In the genomic region with DNA sequence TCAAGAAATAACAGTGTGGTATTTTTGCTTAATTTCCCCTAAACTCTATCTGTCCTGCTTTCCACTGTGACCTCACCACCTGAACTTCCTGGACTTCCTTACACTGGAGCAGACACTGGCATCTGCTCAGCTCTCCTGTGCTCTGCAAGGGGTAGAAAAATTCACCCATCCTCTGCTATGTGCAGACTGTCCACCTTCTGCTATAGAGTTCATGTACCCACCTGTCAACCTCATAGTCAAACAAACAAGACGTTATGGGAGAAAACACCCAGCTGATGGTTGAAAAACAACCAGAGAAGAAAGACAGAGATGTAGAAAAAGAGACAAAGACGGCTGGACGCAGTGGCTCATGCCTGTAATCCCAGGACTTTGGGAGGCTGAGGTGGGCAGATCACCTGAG, we compare ENCODE assay signal across 24 cellular contexts. TPM values are rescaled to one million over a fixed set of nuclear protein-coding genes. Genes with fewer than 3 reads are reported as not detected.
DNase-seq lines count a peak whose midpoint lies in the region; ATAC-seq and TF ChIP-seq lines count a peak whose summit lies in the region.
"Had no signal": no experiment of that assay in that cellular context is flagged by ENCODE, and none has a peak within 500 bp of the region (broad histone marks: within the 10 kb centered on the region; RNA-seq: fewer than 3 reads in every experiment).

No MANE protein-coding gene starts in this region.

- no peaks in the 10 kb centered on the region for H3K9me3 Mint-ChIP-seq in CD4-positive, CD25-positive, alpha-beta regulatory T cell
- peaks cover 0 to 2% (median 0%) of the 10 kb centered on the region in 3 donors for H3K9me3 Mint-ChIP-seq in IgD-negative memory B cell
- H3K9me3 Mint-ChIP-seq in activated B cell treated with CpG ODN at 0.5 μM for 24 hours = no peaks in the 10 kb centered on the region
- no peaks in the 10 kb centered on the region for H3K9me3 Mint-ChIP-seq in natural killer cell treated with Interleukin-12 subunit alpha and Interleukin-12 subunit beta and Interleukin-15 and Interleukin-18, amount 100 ng/mL, for 72 hours
- H3K9me3 Mint-ChIP-seq in mesothelial cell of epicardium = no peaks in the 10 kb centered on the region
- H3K9me3 Mint-ChIP-seq: activated CD8-positive, alpha-beta T cell treated with anti-CD3 and anti-CD28 coated beads for 36 hours; activated T-helper 2 cell treated with anti-CD3 and anti-CD28 coated beads, Interferon-gamma antibody, Interleukin-2, Interleukin-4, amounts not matched to agents 10 μg/mL and 5 μg/mL and 100 μg/mL, durations not matched to agents 14 hours and 24 hours and 36 hours; CD4-positive, alpha-beta T cell; T-helper 1 cell treated with Interleukin-12 subunit alpha and Interleukin-12 subunit beta and Interleukin-4 antibody, amounts not matched to agents 30 μg/mL and 1 μg/mL, for 36 hours had no signal

- H3K4me3 Mint-ChIP-seq in CD4-positive, CD25-positive, alpha-beta regulatory T cell = no peak overlapping the region
- H3K4me3 Mint-ChIP-seq in IgD-negative memory B cell (peak overlapping the region in 2 of 4 donors; percentile 49 to 50), activated B cell treated with CpG ODN at 0.5 μM for 24 hours (peak overlapping the region; percentile 36), mesothelial cell of epicardium (no peak overlapping the region)
- H3K4me3 Mint-ChIP-seq in natural killer cell treated with Interleukin-12 subunit alpha and Interleukin-12 subunit beta and Interleukin-15 and Interleukin-18, amount 100 ng/mL, for 72 hours = no peak overlapping the region
- H3K4me3 Mint-ChIP-seq: activated CD8-positive, alpha-beta T cell treated with anti-CD3 and anti-CD28 coated beads for 36 hours; CD4-positive, alpha-beta T cell; GM23338; T-helper 1 cell treated with Interleukin-12 subunit alpha and Interleukin-12 subunit beta and Interleukin-4 antibody, amounts not matched to agents 30 μg/mL and 1 μg/mL, for 36 hours had no signal

- CTCF ChIA-PET in activated B cell treated with CpG ODN at 0.5 μM for 24 hours (lab: Charles Lee) = interaction anchor here (1.1 to 7.7 kb wide), 6 partner anchors 12 to 39 kb away, joined by 3 to 82 read pairs (median 4); partner anchors contain the start of gene LAIR1

- no peak for TF ChIP-seq CTCF in activated B cell treated with CpG ODN at 0.5 μM for 24 hours (IDR thresholded peaks at IDR 0.05)
- no peak for TF ChIP-seq CTCF in mesothelial cell of epicardium (IDR thresholded peaks at IDR 0.05; ENCODE audit: unreplicated experiment)

- H3K27me3 ChIP-seq in CD4-positive, CD25-positive, alpha-beta regulatory T cell (ENCODE audit: control insufficient read depth, insufficient read depth, low read length) = no peaks in the 10 kb centered on the region
- H3K27me3 ChIP-seq: pancreas had no signal

- H3K36me3 Mint-ChIP-seq in CD4-positive, CD25-positive, alpha-beta regulatory T cell = peaks cover 7% of the 10 kb centered on the region
- H3K36me3 Mint-ChIP-seq in IgD-negative memory B cell (no peaks in the 10 kb centered on the region), activated B cell treated with CpG ODN at 0.5 μM for 24 hours (ENCODE audit: low read depth) (peaks cover 26% of the 10 kb centered on the region), mesothelial cell of epicardium (no peaks in the 10 kb centered on the region)
- H3K36me3 Mint-ChIP-seq in natural killer cell treated with Interleukin-12 subunit alpha and Interleukin-12 subunit beta and Interleukin-15 and Interleukin-18, amount 100 ng/mL, for 72 hours = no peaks in the 10 kb centered on the region

- H3K4me3 ChIP-seq in CD4-positive, CD25-positive, alpha-beta regulatory T cell (ENCODE audit: low read depth, low read length) = no peak overlapping the region
- H3K4me3 ChIP-seq: GM23338, pancreas, SJSA1 had no signal

- H3K27me3 Mint-ChIP-seq in CD4-positive, CD25-positive, alpha-beta regulatory T cell = peaks cover under 1% of the 10 kb centered on the region
- H3K27me3 Mint-ChIP-seq in IgD-negative memory B cell (peaks cover 5% of the 10 kb centered on the region), activated B cell treated with CpG ODN at 0.5 μM for 24 hours (peaks cover 4% of the 10 kb centered on the region), mesothelial cell of epicardium (ENCODE audit: low read depth) (peaks cover 35% of the 10 kb centered on the region)
- peaks cover 8 to 16% of the 10 kb centered on the region in 2 donors for H3K27me3 Mint-ChIP-seq in natural killer cell treated with Interleukin-12 subunit alpha and Interleukin-12 subunit beta and Interleukin-15 and Interleukin-18, amount 100 ng/mL, for 72 hours
- H3K27me3 Mint-ChIP-seq: activated CD8-positive, alpha-beta T cell treated with anti-CD3 and anti-CD28 coated beads for 36 hours had no signal

- no peak for ATAC-seq in CD4-positive, CD25-positive, alpha-beta regulatory T cell (ENCODE audit: low read depth in 2 of 2)
- no peak for ATAC-seq in activated B cell treated with CpG ODN at 0.5 μM for 24 hours (ENCODE audit: low read depth)
- ATAC-seq in natural killer cell treated with Interleukin-12 subunit alpha and Interleukin-12 subunit beta and Interleukin-15 and Interleukin-18, amount 100 ng/mL, for 72 hours = no peak
- no peak for ATAC-seq in HG03039 (IDR thresholded peaks at IDR 0.05; ENCODE audit: unreplicated experiment)
- ATAC-seq: GM23338, pancreas had no signal

- H3K4me1 ChIP-seq in CD4-positive, CD25-positive, alpha-beta regulatory T cell (ENCODE audit: control insufficient read depth, insufficient read depth, low read length, poor library complexity, severe bottlenecking) = no peaks in the 10 kb centered on the region
- H3K4me1 ChIP-seq: pancreas, SJSA1 had no signal

- H3K27ac Mint-ChIP-seq in CD4-positive, CD25-positive, alpha-beta regulatory T cell = peak overlapping the region in 2 of 3 donors; percentile 66 to 81
- peak overlapping the region in 2 of 3 donors; percentile 65 to 85 for H3K27ac Mint-ChIP-seq in IgD-negative memory B cell
- H3K27ac Mint-ChIP-seq in activated B cell treated with CpG ODN at 0.5 μM for 24 hours = peak overlapping the region; percentile 83
- H3K27ac Mint-ChIP-seq in natural killer cell treated with Interleukin-12 subunit alpha and Interleukin-12 subunit beta and Interleukin-15 and Interleukin-18, amount 100 ng/mL, for 72 hours = peak overlapping the region; percentile 16 to 42
- no peak overlapping the region for H3K27ac Mint-ChIP-seq in mesothelial cell of epicardium
- H3K27ac Mint-ChIP-seq: activated CD8-positive, alpha-beta T cell treated with anti-CD3 and anti-CD28 coated beads for 36 hours; activated T-helper 2 cell treated with anti-CD3 and anti-CD28 coated beads, Interferon-gamma antibody, Interleukin-2, Interleukin-4, amounts not matched to agents 10 μg/mL and 5 μg/mL and 100 μg/mL, durations not matched to agents 14 hours and 24 hours and 36 hours; CD4-positive, alpha-beta T cell; GM23338; T-helper 1 cell treated with Interleukin-12 subunit alpha and Interleukin-12 subunit beta and Interleukin-4 antibody, amounts not matched to agents 30 μg/mL and 1 μg/mL, for 36 hours had no signal

- no peaks in the 10 kb centered on the region for H3K9me3 ChIP-seq in CD4-positive, CD25-positive, alpha-beta regulatory T cell (ENCODE audit: control insufficient read depth in 2 of 2, low read length in 2 of 2)
- H3K9me3 ChIP-seq: pancreas, SJSA1 had no signal

- peaks cover 0 to 13% (median 9%) of the 10 kb centered on the region in 4 donors for H3K4me1 Mint-ChIP-seq in CD4-positive, CD25-positive, alpha-beta regulatory T cell
- H3K4me1 Mint-ChIP-seq in IgD-negative memory B cell (peaks cover 30 to 33% (median 32%) of the 10 kb centered on the region in 3 donors), activated B cell treated with CpG ODN at 0.5 μM for 24 hours (peaks cover 57% of the 10 kb centered on the region), mesothelial cell of epicardium (no peaks in the 10 kb centered on the region)
- peaks cover 5 to 18% of the 10 kb centered on the region in 2 donors for H3K4me1 Mint-ChIP-seq in natural killer cell treated with Interleukin-12 subunit alpha and Interleukin-12 subunit beta and Interleukin-15 and Interleukin-18, amount 100 ng/mL, for 72 hours (ENCODE audit: low read depth in 2 of 2)
- H3K4me1 Mint-ChIP-seq: GM23338 had no signal

- no peak overlapping the region for H3K27ac ChIP-seq in CD4-positive, CD25-positive, alpha-beta regulatory T cell (ENCODE audit: insufficient read depth, low read length, poor library complexity, severe bottlenecking)
- H3K27ac ChIP-seq: pancreas, SJSA1 had no signal

- no peak for DNase-seq in CD4-positive, CD25-positive, alpha-beta regulatory T cell
- DNase-seq in activated B cell treated with CpG ODN at 0.5 μM for 24 hours (no peak), mesothelial cell of epicardium (ENCODE audit: low spot score in 2 of 2, unreplicated experiment in 2 of 2) (no peak), amygdala (lab: John Stamatoyannopoulos, UW) (no peak)
- DNase-seq in natural killer cell treated with Interleukin-12 subunit alpha and Interleukin-12 subunit beta and Interleukin-15 and Interleukin-18, amount 100 ng/mL, for 72 hours (ENCODE audit: low spot score) = no peak
- DNase-seq: activated CD4-positive, alpha-beta T cell treated with anti-CD3 and anti-CD28 coated beads for 1 hour; activated CD8-positive, alpha-beta T cell treated with anti-CD3 and anti-CD28 coated beads for 36 hours; CD4-positive, alpha-beta T cell; NCI-H2029 treated with DMSO at 0.1 percent for 48 hours; NCI-H2227 treated with DMSO at 0.1 percent for 48 hours; NCI-H69; pancreas; small intestine; stimulated activated CD4-positive, alpha-beta T cell treated with anti-CD3 and anti-CD28 coated beads, Interleukin-2, amount 100 ng/mL, for 24 hours had no signal

- intact Hi-C loops in activated B cell treated with CpG ODN at 0.5 μM for 24 hours (cut with micrococcal nuclease) = no loop called here

- peaks cover 32% of the 10 kb centered on the region for H3K36me3 ChIP-seq in CD4-positive, CD25-positive, alpha-beta regulatory T cell (ENCODE audit: control insufficient read depth, insufficient read depth, low read length)
- H3K36me3 ChIP-seq: pancreas, SJSA1 had no signal

- POLR2A ChIA-PET in activated B cell treated with CpG ODN at 0.5 μM for 24 hours (lab: Charles Lee) = interaction anchor here (0.6 to 1.5 kb wide), 3 partner anchors 25 to 49 kb away, joined by 3 to 6 read pairs (median 4); no protein-coding TSS in a partner anchor

RNA-seq across cellular contexts. Expression of gene LAIR1, which starts 12.2 kb away (rescaled TPM):
- 33.2 TPM for total RNA-seq in CD4-positive, CD25-positive, alpha-beta regulatory T cell
- 10 to 100 TPM; 39.3 to 61.8 (median 45.3) TPM for polyA plus RNA-seq in CD4-positive, CD25-positive, alpha-beta regulatory T cell
- polyA plus RNA-seq in IgD-negative memory B cell = 59.1 TPM
- 30.5 and 31.0 TPM in 2 replicates for total RNA-seq in activated B cell treated with CpG ODN at 0.5 μM for 24 hours
- 10 to 100 TPM; 40.5 to 60.2 TPM for total RNA-seq in natural killer cell treated with Interleukin-12 subunit alpha and Interleukin-12 subunit beta and Interleukin-15 and Interleukin-18, amount 100 ng/mL, for 72 hours
- total RNA-seq in mesothelial cell of epicardium = 0.53 to 0.92 TPM (median 0.75 TPM) in 3 replicates
- total RNA-seq: SJSA1 had no signal
- polyA plus RNA-seq: keratinocyte, neural cell had no signal

RNA-seq across cellular contexts. Expression of gene LILRA4, which starts 13.6 kb away (rescaled TPM):
- not detected for total RNA-seq in CD4-positive, CD25-positive, alpha-beta regulatory T cell
- polyA plus RNA-seq in CD4-positive, CD25-positive, alpha-beta regulatory T cell = not detected
- polyA plus RNA-seq in IgD-negative memory B cell = 6.4 TPM
- total RNA-seq in activated B cell treated with CpG ODN at 0.5 μM for 24 hours (26.3 and 26.6 TPM in 2 replicates), mesothelial cell of epicardium (not detected in 3 replicates)
- total RNA-seq in natural killer cell treated with Interleukin-12 subunit alpha and Interleukin-12 subunit beta and Interleukin-15 and Interleukin-18, amount 100 ng/mL, for 72 hours = not detected
- total RNA-seq: activated CD8-positive, alpha-beta T cell treated with anti-CD3 and anti-CD28 coated beads for 36 hours; activated T-helper 2 cell treated with anti-CD3 and anti-CD28 coated beads, Interferon-gamma antibody, Interleukin-2, Interleukin-4, amounts not matched to agents 10 μg/mL and 5 μg/mL and 100 μg/mL, durations not matched to agents 14 hours and 24 hours and 36 hours; GM23338; RPMI7951; SJSA1 had no signal
- polyA plus RNA-seq: GM23338, keratinocyte, neural cell, pancreas had no signal

RNA-seq across cellular contexts. Expression of gene LILRA5, which starts 39.6 kb away (rescaled TPM):
- not detected for total RNA-seq in CD4-positive, CD25-positive, alpha-beta regulatory T cell
- under 1 TPM in 1 of 4 donors, not detected in 3; 0.67 TPM for polyA plus RNA-seq in CD4-positive, CD25-positive, alpha-beta regulatory T cell
- 0.59 TPM for polyA plus RNA-seq in IgD-negative memory B cell
- total RNA-seq in activated B cell treated with CpG ODN at 0.5 μM for 24 hours (1.3 and 1.9 TPM in 2 replicates), mesothelial cell of epicardium (not detected in 3 replicates)
- total RNA-seq in natural killer cell treated with Interleukin-12 subunit alpha and Interleukin-12 subunit beta and Interleukin-15 and Interleukin-18, amount 100 ng/mL, for 72 hours = not detected
- total RNA-seq: activated CD8-positive, alpha-beta T cell treated with anti-CD3 and anti-CD28 coated beads for 36 hours; activated T-helper 2 cell treated with anti-CD3 and anti-CD28 coated beads, Interferon-gamma antibody, Interleukin-2, Interleukin-4, amounts not matched to agents 10 μg/mL and 5 μg/mL and 100 μg/mL, durations not matched to agents 14 hours and 24 hours and 36 hours; cerebellum; GM23338; RPMI7951; SJSA1 had no signal
- polyA plus RNA-seq: GM23338, keratinocyte, neural cell had no signal

Comparison
In these comparisons a context has a peak if more than half of its experiments do, and no peak if none do; other contexts are left out.
1. RNA of gene LAIR1, which starts 12.2 kb away (total RNA-seq): 40.5 to 60.2 TPM in natural killer cell treated with Interleukin-12 subunit alpha and Interleukin-12 subunit beta and Interleukin-15 and Interleukin-18, amount 100 ng/mL, for 72 hours, 33.2 TPM in CD4-positive, CD25-positive, alpha-beta regulatory T cell (single experiment) and 30.5 to 31.0 TPM in activated B cell treated with CpG ODN at 0.5 μM for 24 hours; 0.53 to 0.92 TPM in mesothelial cell of epicardium; every median in the first group is over 10 times any median in the second.
2. RNA of gene LILRA4, which starts 13.6 kb away (total RNA-seq): 26.3 to 26.6 TPM in activated B cell treated with CpG ODN at 0.5 μM for 24 hours; not detected in CD4-positive, CD25-positive, alpha-beta regulatory T cell (single experiment), not detected in natural killer cell treated with Interleukin-12 subunit alpha and Interleukin-12 subunit beta and Interleukin-15 and Interleukin-18, amount 100 ng/mL, for 72 hours and not detected in mesothelial cell of epicardium; every median in the first group is over 10 times any median in the second.